Comparison of ENCODE assay signal across 8 cellular contexts in genomic region chr5:141605523-141606277, GRCh38. TPM values are rescaled to one million over a fixed set of nuclear protein-coding genes. Genes with fewer than 3 reads are reported as not detected.
A peak's percentile ranks its signal among the peaks of the same experiment; 100 is the strongest.
DNase-seq lines count a peak whose midpoint lies in the region; TF ChIP-seq lines count a peak whose summit lies in the region.

No MANE protein-coding gene starts in this region.

- no peak overlapping the region for H3K27ac ChIP-seq in H9 (ENCODE audit: insufficient read length, low read depth, low read length)

- H3K36me3 Mint-ChIP-seq in H9 (ENCODE audit: insufficient read depth in 1 of 3, low read depth in 3 of 3), result peaks cover 0 to 7% (median 6%) of the 10 kb centered on the region in 3 experiments; a peak in 3 of 7 replicates

- no peaks in the 10 kb centered on the region for H3K79me1 ChIP-seq in H9 (ENCODE audit: insufficient read depth, low read depth, low read length, poor library complexity, severe bottlenecking)

- H3K4me3 ChIP-seq in fibroblast of pulmonary artery (replicated peaks; ENCODE audit: low read depth, low read length), result no peak overlapping the region

- no peak overlapping the region for H2BK5ac ChIP-seq in H9 (ENCODE audit: insufficient read length, low read length)

- no peak overlapping the region for H2BK15ac ChIP-seq in H9 (ENCODE audit: low read depth, low read length)

- H3K27me3 Mint-ChIP-seq in H9 (ENCODE audit: low read depth), result no peaks in the 10 kb centered on the region

- no peak overlapping the region for H4K91ac ChIP-seq in H9 (ENCODE audit: insufficient read length, low read depth, low read length)

- H3K9ac ChIP-seq in H9 (ENCODE audit: extremely low read depth, insufficient read length, low read length), result no peak overlapping the region

- no peak overlapping the region for H3K14ac ChIP-seq in H9 (ENCODE audit: insufficient read depth, low read length)

- peaks cover 2% of the 10 kb centered on the region; the same call in 1 of the 2 replicates for H3K4me1 ChIP-seq in H9 (ENCODE audit: insufficient read depth, low read length)

- H2BK120ac ChIP-seq in H9 (ENCODE audit: low read depth, low read length, poor library complexity, severe bottlenecking), result no peak overlapping the region

- no peak overlapping the region for H3T11ph ChIP-seq in H9 (ENCODE audit: low read length)

- no peak overlapping the region for H2BK12ac ChIP-seq in H9 (ENCODE audit: insufficient read length, low read depth, low read length)

- no peaks in the 10 kb centered on the region for H3K9me3 Mint-ChIP-seq in H9

- H2AK5ac ChIP-seq in H9 (ENCODE audit: insufficient read length, low read length), result no peak overlapping the region

- peaks cover 15% of the 10 kb centered on the region; the same call in 1 of the 2 replicates for H3K79me2 ChIP-seq in H9 (ENCODE audit: insufficient read depth, low read length)

- no peak overlapping the region for H4K5ac ChIP-seq in H9 (ENCODE audit: insufficient read length, low read depth, low read length)

- H3K4me1 Mint-ChIP-seq in H9, result peaks cover 6 to 11% of the 10 kb centered on the region in 2 experiments

- no CpG with 5 or more reads among the region's 6 CpGs for WGBS in H9 (ENCODE audit: extremely low coverage, insufficient read length, low lambda C conversion rate)

- DNase-seq in GM03348 (ENCODE audit: low spot score), result peak; percentile 31
- no peak for DNase-seq in H9
- DNase-seq in NAMALWA (ENCODE audit: low spot score), result peak; percentile 90
- peak; percentile 48 for DNase-seq in activated CD8-positive, alpha-beta memory T cell treated with anti-CD3 and anti-CD28 coated beads, Interleukin-2, amount 50 U/mL, for 24 hours (ENCODE audit: extremely low read depth)
- DNase-seq in fibroblast of pulmonary artery (ENCODE audit: low read depth), result peak; percentile 89
- DNase-seq in stimulated activated CD4-positive, alpha-beta T cell treated with anti-CD3 and anti-CD28 coated beads, Interleukin-1b, Interleukin-23, amount 100 ng/mL, for 4 hours (ENCODE audit: low read depth in 2 of 2), result peak; percentile 23 to 53
- DNase-seq in NCI-H2227 treated with DMSO at 0.1 percent for 48 hours (lab: John Stamatoyannopoulos, UW), result no peak
- DNase-seq in NCI-H2171 (lab: John Stamatoyannopoulos, UW), result no peak

- H3K18ac ChIP-seq in H9 (ENCODE audit: insufficient read length, low read depth, low read length), result no peak overlapping the region

- no peak overlapping the region for H3K4me2 ChIP-seq in H9 (ENCODE audit: insufficient read depth, insufficient read length, low read length)

- H2BK20ac ChIP-seq in H9 (ENCODE audit: low read depth, low read length, poor library complexity, severe bottlenecking), result no peak overlapping the region

- H3K9me3 ChIP-seq in H9 (ENCODE audit: control insufficient read depth, low read depth, low read length), result no peaks in the 10 kb centered on the region

- no peak overlapping the region for H3K56ac ChIP-seq in H9 (ENCODE audit: insufficient read length, low read depth, low read length)

- no peak overlapping the region for H3K4ac ChIP-seq in H9 (ENCODE audit: low read depth, low read length)

- H3K27ac Mint-ChIP-seq in H9, result peak overlapping the region in 2 of 3 experiments; percentile 3 to 89; a peak in 3 of 7 replicates

- no peaks in the 10 kb centered on the region for H3K27me3 ChIP-seq in H9 (ENCODE audit: insufficient read depth, low read length)

- H4K20me1 ChIP-seq in H9 (ENCODE audit: control insufficient read depth, insufficient read depth, insufficient read length), result no peaks in the 10 kb centered on the region

- no peak overlapping the region for H3K4me3 Mint-ChIP-seq in H9

- no peak overlapping the region for H2AFZ ChIP-seq in H9 (ENCODE audit: low read length)

- TF ChIP-seq CTCF in H9 (conservative IDR thresholded peaks at IDR 0.05) (no peak), fibroblast of pulmonary artery (IDR thresholded peaks at IDR 0.05; ENCODE audit: low read length, missing control alignments) (no peak)

- H4K8ac ChIP-seq in H9 (replicated peaks; ENCODE audit: insufficient read length, low read depth, low read length), result no peak overlapping the region

- no peak overlapping the region for H3K23ac ChIP-seq in H9 (ENCODE audit: insufficient read length, low read depth, low read length)

- H3K23me2 ChIP-seq in H9 (ENCODE audit: insufficient read length, low read depth, low read length, poor library complexity, severe bottlenecking), result no peaks in the 10 kb centered on the region

RNA-seq across cellular contexts. Expression of gene DIAPH1, which starts 13.1 kb away (rescaled TPM):
- 117 and 123 TPM in 2 replicates for total RNA-seq in H9 (2021)

RNA-seq across cellular contexts. Expression of gene HDAC3, which starts 30.9 kb away (rescaled TPM):
- total RNA-seq in H9 (2021), result 98.3 and 98.5 TPM in 2 replicates

RNA-seq across cellular contexts. Expression of gene RELL2, which starts 31.1 kb away (rescaled TPM):
- total RNA-seq in H9 (2021), result 9.8 and 11.1 TPM in 2 replicates

RNA-seq across cellular contexts. Expression of gene FCHSD1, which starts 45.5 kb away (rescaled TPM):
- total RNA-seq in H9 (2021), result 23.1 and 23.4 TPM in 2 replicates

Comparison
In these comparisons a context has a peak if more than half of its experiments do, and no peak if none do; other contexts are left out.
1. DNase-seq: peak in GM03348 (single experiment), NAMALWA (single experiment), activated CD8-positive, alpha-beta memory T cell treated with anti-CD3 and anti-CD28 coated beads, Interleukin-2, amount 50 U/mL, for 24 hours (single experiment), fibroblast of pulmonary artery (single experiment) and stimulated activated CD4-positive, alpha-beta T cell treated with anti-CD3 and anti-CD28 coated beads, Interleukin-1b, Interleukin-23, amount 100 ng/mL, for 4 hours (2 of 2); none in H9 (single experiment), NCI-H2227 treated with DMSO at 0.1 percent for 48 hours (single experiment) and NCI-H2171 (single experiment).